Comparison of ENCODE assay signal across 12 cellular contexts in genomic region chr1:10904396-10905358, GRCh38.
A peak's percentile ranks its signal among the peaks of the same experiment; 100 is the strongest.
DNase-seq lines count a peak whose midpoint lies in the region; ATAC-seq and TF ChIP-seq lines count a peak whose summit lies in the region.
"Had no signal": no experiment of that assay in that cellular context is flagged by ENCODE, and none has a peak within 500 bp of the region (broad histone marks: within the 10 kb centered on the region; RNA-seq: fewer than 3 reads in every experiment).

No MANE protein-coding gene starts in this region.

- H3K4me3 ChIP-seq in fibroblast of mammary gland (ENCODE audit: control insufficient read depth, low read depth, low read length): no peak overlapping the region
- H3K4me3 ChIP-seq: sigmoid colon had no signal

- CTCF ChIA-PET in T-cell (lab: Charles Lee): no interaction called here

- peak overlapping the region; percentile 28 to 74 (median 54) for H3K4me3 Mint-ChIP-seq in T-cell

- no peaks in the 10 kb centered on the region for H3K9me3 Mint-ChIP-seq in T-cell

- H3K36me3 Mint-ChIP-seq in T-cell: no peaks in the 10 kb centered on the region

- ATAC-seq in T-cell (replicated peaks in 1 of 4): peak; percentile 68 to 81 (median 78)
- ATAC-seq in stimulated activated naive CD8-positive, alpha-beta T cell treated with anti-CD3 and anti-CD28 coated beads, Interleukin-15, Interleukin-2, amounts not matched to agents 100 U/mL and 50 U/mL, for 24 hours: no peak
- ATAC-seq in HG02885 (IDR thresholded peaks at IDR 0.05; ENCODE audit: poor library complexity, unreplicated experiment): no peak

- POLR2A ChIA-PET in T-cell (lab: Charles Lee): no interaction called here

- DNase-seq in activated gamma-delta T cell treated with Interleukin-2 at 50 U/mL for 16 hours (peak; percentile 53), activated gamma-delta T cell (lab: John Stamatoyannopoulos, UW) (no peak), T-cell (peak; percentile 15 to 70 (median 48)), fibroblast of mammary gland (ENCODE audit: low read depth) (peak; percentile 28), erythroblast (lab: John Stamatoyannopoulos, UW) (no peak), C1 segment of cervical spinal cord (lab: John Stamatoyannopoulos, UW) (no peak)
- peak; percentile 41 for DNase-seq in stimulated activated naive CD8-positive, alpha-beta T cell treated with anti-CD3 and anti-CD28 coated beads, Interleukin-15, Interleukin-2, amounts not matched to agents 100 U/mL and 50 U/mL, for 24 hours
- DNase-seq: cortex of kidney, HCEC 1CT, MM.1S, sigmoid colon had no signal

- H3K4me1 Mint-ChIP-seq in T-cell: peaks cover 23 to 39% (median 29%) of the 10 kb centered on the region in 3 donors

- no peak for TF ChIP-seq POLR2A in erythroblast (IDR thresholded peaks at IDR 0.05; ENCODE audit: low read length)

- no peaks in the 10 kb centered on the region for H3K27me3 Mint-ChIP-seq in T-cell

- H3K27ac Mint-ChIP-seq in T-cell: peak overlapping the region; percentile 90 to 91

- TF ChIP-seq CTCF in fibroblast of mammary gland (conservative IDR thresholded peaks at IDR 0.05; ENCODE audit: control insufficient read depth, insufficient read depth, low read depth, low read length): no peak

Comparison
In these comparisons a context has a peak if more than half of its experiments do, and no peak if none do; other contexts are left out.
1. DNase-seq: peak in activated gamma-delta T cell treated with Interleukin-2 at 50 U/mL for 16 hours (single experiment), T-cell (34 of 34), fibroblast of mammary gland (single experiment) and stimulated activated naive CD8-positive, alpha-beta T cell treated with anti-CD3 and anti-CD28 coated beads, Interleukin-15, Interleukin-2, amounts not matched to agents 100 U/mL and 50 U/mL, for 24 hours (single experiment); none in activated gamma-delta T cell (single experiment), erythroblast (0 of 2) and C1 segment of cervical spinal cord (0 of 14).
2. ATAC-seq: peak in T-cell (4 of 4); none in stimulated activated naive CD8-positive, alpha-beta T cell treated with anti-CD3 and anti-CD28 coated beads, Interleukin-15, Interleukin-2, amounts not matched to agents 100 U/mL and 50 U/mL, for 24 hours (single experiment) and HG02885 (single experiment).